Comparison of ENCODE assay signal across 34 cellular contexts in genomic region chr1:221622389-221622788, GRCh38.
"Had no signal": no experiment of that assay in that cellular context is flagged by ENCODE, and none has a peak within 500 bp of the region (broad histone marks: within the 10 kb centered on the region; RNA-seq: fewer than 3 reads in every experiment).

No MANE protein-coding gene starts in this region.

- DNase-seq: activated B cell treated with CpG ODN at 0.5 μM for 24 hours; activated CD4-positive, alpha-beta memory T cell treated with anti-CD3 and anti-CD28 coated beads for 36 hours; activated CD4-positive, alpha-beta T cell treated with anti-CD3 and anti-CD28 coated beads for 4 hours; activated CD4-positive, alpha-beta T cell treated with anti-CD3 and anti-CD28 coated beads, Interleukin-2, amount 10 ng/mL, durations not matched to agents 24 days and 14 days; activated CD4-positive, alpha-beta T cell treated with anti-CD3 and anti-CD28 coated beads, Interleukin-2, amount 50 U/mL, for 1 hour; activated CD4-positive, alpha-beta T cell treated with anti-CD3 and anti-CD28 coated beads, Interleukin-2, amount 50 U/mL, for 4 hours; activated CD4-positive, CD25-positive, alpha-beta regulatory T cell treated with anti-CD3 and anti-CD28 coated beads, Interleukin-2, amount 50 U/mL, for 72 hours; activated CD8-positive, alpha-beta memory T cell treated with anti-CD3 and anti-CD28 coated beads, Interleukin-2, amount 50 U/mL, for 4 hours; activated CD8-positive, alpha-beta T cell treated with anti-CD3 and anti-CD28 coated beads for 36 hours; activated effector memory CD4-positive, alpha-beta T cell treated with anti-CD3 and anti-CD28 coated beads, Interleukin-2, amount 50 U/mL, for 16 hours; activated gamma-delta T cell treated with Interleukin-2 at 50 U/mL for 16 hours; activated naive CD4-positive, alpha-beta T cell; activated naive CD4-positive, alpha-beta T cell treated with anti-CD3 and anti-CD28 coated beads for 36 hours; activated naive CD4-positive, alpha-beta T cell treated with anti-CD3 and anti-CD28 coated beads, Interleukin-2, amount 50 U/mL, for 16 hours; activated naive CD8-positive, alpha-beta T cell treated with anti-CD3 and anti-CD28 coated beads for 36 hours; activated T-cell treated with anti-CD3 and anti-CD28 coated beads for 4 hours; activated T-cell treated with anti-CD3 and anti-CD28 coated beads, Interleukin-2, amount 50 U/mL, for 1 hour; activated T-cell treated with anti-CD3 and anti-CD28 coated beads, Interleukin-2, amount 50 U/mL, for 4 hours; activated T-cell treated with anti-CD3 and anti-CD28 coated beads, Interleukin-2, amount 50 U/mL, for 72 hours; adrenal gland; amniotic stem cell; aorta; body of pancreas; brain microvascular endothelial cell; central memory CD4-positive, alpha-beta T cell; T-helper 1 cell; T-helper 2 cell; T-helper 9 cell had no signal

- H3K4me3 ChIP-seq: adrenal gland, body of pancreas, breast epithelium had no signal

- H3K36me3 ChIP-seq: adrenal gland, brain microvascular endothelial cell, breast epithelium had no signal

- H3K4me1 ChIP-seq: adrenal gland, body of pancreas, breast epithelium had no signal

- H3K9me3 ChIP-seq: adrenal gland, body of pancreas, breast epithelium had no signal

- H3K27me3 ChIP-seq: adrenal gland, body of pancreas, brain microvascular endothelial cell, breast epithelium had no signal

- H3K27ac ChIP-seq: adrenal gland, body of pancreas, brain microvascular endothelial cell, VCaP had no signal

- FAIRE-seq: astrocyte, TTC549 had no signal

- ATAC-seq: activated CD8-positive, alpha-beta T cell treated with anti-CD3 and anti-CD28 coated beads for 36 hours; activated naive CD4-positive, alpha-beta T cell treated with anti-CD3 and anti-CD28 coated beads, Interleukin-2, amount 50 U/mL, for 72 hours; activated T-cell treated with anti-CD3 and anti-CD28 coated beads, Interleukin-2, amount 50 U/mL, for 4 hours; activated T-cell treated with anti-CD3 and anti-CD28 coated beads, Interleukin-2, amount 50 U/mL, for 72 hours; activated T-helper 17 cell treated with anti-CD3 and anti-CD28 coated beads, Interleukin-2, amount 50 U/mL, for 72 hours; body of pancreas had no signal
